ENCODE assay signal across 21 cellular contexts in genomic region chr7:36318116-36318515, GRCh38.
DNase-seq lines count a peak whose midpoint lies in the region; ATAC-seq and TF ChIP-seq lines count a peak whose summit lies in the region.
"Had no signal": no experiment of that assay in that cellular context is flagged by ENCODE, and none has a peak within 500 bp of the region (broad histone marks: within the 10 kb centered on the region; RNA-seq: fewer than 3 reads in every experiment).

No MANE protein-coding gene starts in this region.

- no peak overlapping the region for H4K5ac ChIP-seq in mesendoderm (ENCODE audit: low read length)

- H3K27me3 ChIP-seq in mesendoderm (ENCODE audit: insufficient read depth, low read length, poor library complexity): no peaks in the 10 kb centered on the region
- H3K27me3 ChIP-seq: BLaER1 treated with 17β-estradiol and CSF1 and Interleukin-3, amounts not matched to agents 10 nM and 100 nM had no signal

- no CpG with 5 or more reads among the region's 8 CpGs for WGBS in mesendoderm (ENCODE audit: extremely low coverage, insufficient coverage, low lambda C conversion rate)

- H3K4me1 ChIP-seq in mesendoderm (ENCODE audit: control insufficient read depth, low read depth, low read length): peaks cover 8% of the 10 kb centered on the region
- H3K4me1 ChIP-seq: A549 had no signal

- H3K23ac ChIP-seq in mesendoderm (ENCODE audit: low read length): no peak overlapping the region

- peak overlapping the region; percentile 66 for H2BK5ac ChIP-seq in mesendoderm (ENCODE audit: low read length)

- H3K79me1 ChIP-seq in mesendoderm (ENCODE audit: low read length): no peaks in the 10 kb centered on the region

- peaks cover 5% of the 10 kb centered on the region for H3K36me3 Mint-ChIP-seq in osteocyte (ENCODE audit: unreplicated experiment)
- H3K36me3 Mint-ChIP-seq: CD8-positive, alpha-beta T cell; IgD-negative memory B cell had no signal

- H3K4ac ChIP-seq in mesendoderm (ENCODE audit: low read depth, low read length): no peak overlapping the region

- DNase-seq in activated CD8-positive, alpha-beta memory T cell treated with anti-CD3 and anti-CD28 coated beads, Interleukin-2, amount 50 U/mL, for 48 hours: peak; percentile 7
- no peak for DNase-seq in activated CD8-positive, alpha-beta memory T cell treated with anti-CD3 and anti-CD28 coated beads for 24 hours
- peak; percentile 63 for DNase-seq in mesendoderm
- DNase-seq in osteocyte (ENCODE audit: extremely low spot score, unreplicated experiment): peak; percentile 30
- no peak for DNase-seq in stimulated activated CD4-positive, alpha-beta T cell treated with anti-CD3 and anti-CD28 coated beads, Interleukin-4, amount 100 ng/mL, for 24 hours
- DNase-seq: Calu3, DMS 273 treated with DMSO at 0.1 percent for 48 hours, DMS53, DND-41, EL, GOT3, H7, HFFc6 had no signal

- no peak overlapping the region for H3K4me3 Mint-ChIP-seq in osteocyte (ENCODE audit: unreplicated experiment)
- H3K4me3 Mint-ChIP-seq: CD8-positive, alpha-beta T cell; HFFc6; IgD-negative memory B cell had no signal

- H3K9me3 Mint-ChIP-seq in osteocyte (ENCODE audit: unreplicated experiment): no peaks in the 10 kb centered on the region
- H3K9me3 Mint-ChIP-seq: CD8-positive, alpha-beta T cell; IgD-negative memory B cell had no signal

- H3K9ac ChIP-seq in mesendoderm (ENCODE audit: low read length): no peak overlapping the region

- peak overlapping the region; percentile 88 for H2BK120ac ChIP-seq in mesendoderm (ENCODE audit: low read depth, low read length)

- H3K4me1 Mint-ChIP-seq in osteocyte (ENCODE audit: unreplicated experiment): peaks cover 3% of the 10 kb centered on the region
- H3K4me1 Mint-ChIP-seq: IgD-negative memory B cell had no signal

- peaks cover 14% of the 10 kb centered on the region for H3K27me3 Mint-ChIP-seq in osteocyte (ENCODE audit: unreplicated experiment)

- no peak overlapping the region for H2BK15ac ChIP-seq in mesendoderm (replicated peaks; ENCODE audit: low read depth)

- no peak overlapping the region for H4K8ac ChIP-seq in mesendoderm (ENCODE audit: low read depth, low read length)

- peak overlapping the region; percentile 83 for H3K27ac ChIP-seq in mesendoderm (ENCODE audit: low read depth, low read length)
- H3K27ac ChIP-seq: 22Rv1 had no signal

- H3K4me2 ChIP-seq in mesendoderm (ENCODE audit: low read length): no peak overlapping the region
- H3K4me2 ChIP-seq: A549; BLaER1 treated with 17β-estradiol and CSF1 and Interleukin-3, amounts not matched to agents 10 nM and 100 nM had no signal

- H3K36me3 ChIP-seq in mesendoderm (ENCODE audit: control insufficient read depth, insufficient read depth, low read length): no peaks in the 10 kb centered on the region
- H3K36me3 ChIP-seq: BLaER1 treated with 17β-estradiol and CSF1 and Interleukin-3, amounts not matched to agents 10 nM and 100 nM had no signal

- H3K4me3 ChIP-seq in mesendoderm (ENCODE audit: low read length): no peak overlapping the region
- H3K4me3 ChIP-seq: A549; BLaER1 treated with 17β-estradiol and CSF1 and Interleukin-3, amounts not matched to agents 10 nM and 100 nM had no signal

- H3K56ac ChIP-seq in mesendoderm (ENCODE audit: low read length): no peak overlapping the region

- no peaks in the 10 kb centered on the region for H3K79me2 ChIP-seq in mesendoderm (ENCODE audit: control insufficient read depth, insufficient read depth, low read length)

- ATAC-seq in GM18867 (IDR thresholded peaks at IDR 0.05; ENCODE audit: unreplicated experiment) (no peak), HG03457 (IDR thresholded peaks at IDR 0.05; ENCODE audit: unreplicated experiment) (no peak)
- ATAC-seq: CD8-positive, alpha-beta T cell; HepG2 had no signal

- peak overlapping the region; percentile 88 for H3K18ac ChIP-seq in mesendoderm (ENCODE audit: low read length)

- no peak overlapping the region for H3K27ac Mint-ChIP-seq in osteocyte (ENCODE audit: unreplicated experiment)
- H3K27ac Mint-ChIP-seq: CD8-positive, alpha-beta T cell; HFFc6; IgD-negative memory B cell had no signal

- H2AK5ac ChIP-seq in mesendoderm (ENCODE audit: low read length): no peak overlapping the region

- TF ChIP-seq CTCF in osteocyte (IDR thresholded peaks at IDR 0.05): no peak

Comparison
In these comparisons a context has a peak if more than half of its experiments do, and no peak if none do; other contexts are left out.
1. DNase-seq: peak in activated CD8-positive, alpha-beta memory T cell treated with anti-CD3 and anti-CD28 coated beads, Interleukin-2, amount 50 U/mL, for 48 hours (single experiment), mesendoderm (single experiment) and osteocyte (single experiment); none in activated CD8-positive, alpha-beta memory T cell treated with anti-CD3 and anti-CD28 coated beads for 24 hours (single experiment) and stimulated activated CD4-positive, alpha-beta T cell treated with anti-CD3 and anti-CD28 coated beads, Interleukin-4, amount 100 ng/mL, for 24 hours (single experiment).